ENCODE assay signal across 1 cellular context in genomic region chr3:184811034-184811433, GRCh38.
TF ChIP-seq lines count a peak whose summit lies in the region.

No MANE protein-coding gene starts in this region.

TF ChIP-seq in GM12878, 131 proteins besides CTCF, POLR2A, EP300 and RAD21 (continued from another document):
- TF ChIP-seq ZBTB11 (CRISPR knock-in tag; IDR thresholded peaks at IDR 0.05), result no peak
- no peak for TF ChIP-seq CUX1 (IDR thresholded peaks at IDR 0.05; ENCODE audit: insufficient replicate concordance, low read depth, low read length)
- TF ChIP-seq FOXK2 (IDR thresholded peaks at IDR 0.05), result no peak
- no peak for TF ChIP-seq MEF2A (IDR thresholded peaks at IDR 0.05; ENCODE audit: insufficient read depth, low read depth, low read length)
- no peak for TF ChIP-seq EGR1 (IDR thresholded peaks at IDR 0.05; ENCODE audit: borderline replicate concordance in 1 of 2, low read depth in 2 of 2, low read length in 2 of 2)
- no peak for TF ChIP-seq EZH2 (IDR thresholded peaks at IDR 0.05; ENCODE audit: borderline replicate concordance, control insufficient read depth, low read depth, low read length)
- TF ChIP-seq CHD4 (IDR thresholded peaks at IDR 0.05), result no peak
- TF ChIP-seq TARDBP (IDR thresholded peaks at IDR 0.05; ENCODE audit: borderline replicate concordance), result no peak
- TF ChIP-seq HDAC2 (IDR thresholded peaks at IDR 0.05), result no peak
- TF ChIP-seq MTA2 (IDR thresholded peaks at IDR 0.05; ENCODE audit: low read depth), result no peak
- TF ChIP-seq NR2C1 (IDR thresholded peaks at IDR 0.05), result no peak
- TF ChIP-seq MXI1 (IDR thresholded peaks at IDR 0.05; ENCODE audit: low read depth, low read length), result no peak
- no peak for TF ChIP-seq HSF1 (IDR thresholded peaks at IDR 0.05; ENCODE audit: low read depth, low read length)
